In genomic region chrX:44054863-44055601, GRCh38 we compare ENCODE assay signal across 17 cellular contexts.
A peak's percentile ranks its signal among the peaks of the same experiment; 100 is the strongest.
DNase-seq lines count a peak whose midpoint lies in the region; ATAC-seq and TF ChIP-seq lines count a peak whose summit lies in the region.
"Had no signal": no experiment of that assay in that cellular context is flagged by ENCODE, and none has a peak within 500 bp of the region (broad histone marks: within the 10 kb centered on the region; RNA-seq: fewer than 3 reads in every experiment).

No MANE protein-coding gene starts in this region.

- no peaks in the 10 kb centered on the region for H3K9me3 Mint-ChIP-seq in activated T-cell treated with anti-CD3 and anti-CD28 coated beads, Interleukin-2, amount 50 U/mL, for 4 hours
- no peaks in the 10 kb centered on the region for H3K9me3 Mint-ChIP-seq in activated T-helper 17 cell treated with anti-CD3 and anti-CD28 coated beads, Interleukin-2, amount 50 U/mL, for 72 hours
- H3K9me3 Mint-ChIP-seq: HFFc6 had no signal

- H3K4me1 Mint-ChIP-seq in activated T-cell treated with anti-CD3 and anti-CD28 coated beads, Interleukin-2, amount 50 U/mL, for 4 hours (ENCODE audit: low read depth), result peaks cover 12% of the 10 kb centered on the region
- peaks cover 13% of the 10 kb centered on the region for H3K4me1 Mint-ChIP-seq in activated T-helper 17 cell treated with anti-CD3 and anti-CD28 coated beads, Interleukin-2, amount 50 U/mL, for 72 hours

- no peak overlapping the region for H3K4me3 Mint-ChIP-seq in activated T-cell treated with anti-CD3 and anti-CD28 coated beads, Interleukin-2, amount 50 U/mL, for 4 hours
- peak overlapping the region; percentile 69 for H3K4me3 Mint-ChIP-seq in activated T-helper 17 cell treated with anti-CD3 and anti-CD28 coated beads, Interleukin-2, amount 50 U/mL, for 72 hours
- H3K4me3 Mint-ChIP-seq: HFFc6 had no signal

- ATAC-seq in activated T-cell treated with anti-CD3 and anti-CD28 coated beads, Interleukin-2, amount 50 U/mL, for 4 hours, result peak; percentile 46 to 70
- ATAC-seq in activated T-helper 17 cell treated with anti-CD3 and anti-CD28 coated beads, Interleukin-2, amount 50 U/mL, for 72 hours (replicated peaks), result peak; percentile 92
- peak; percentile 68 for ATAC-seq in stimulated activated naive CD8-positive, alpha-beta T cell treated with anti-CD3 and anti-CD28 coated beads, Interleukin-15, Interleukin-2, amounts not matched to agents 100 U/mL and 50 U/mL, for 24 hours
- ATAC-seq in GM21423 (IDR thresholded peaks at IDR 0.05; ENCODE audit: unreplicated experiment), result no peak
- ATAC-seq: Right ventricle myocardium inferior had no signal

- H3K27me3 ChIP-seq in prostate gland (replicated peaks; ENCODE audit: insufficient read depth), result no peaks in the 10 kb centered on the region

- no peaks in the 10 kb centered on the region for H3K9me3 ChIP-seq in prostate gland

- no peak overlapping the region for H3K27ac ChIP-seq in prostate gland
- H3K27ac ChIP-seq: C4-2B had no signal

- no peak for DNase-seq in activated T-cell treated with anti-CD3 and anti-CD28 coated beads, Interleukin-2, amount 50 U/mL, for 4 hours
- no peak for DNase-seq in activated T-cell treated with anti-CD3 and anti-CD28 coated beads, Interleukin-2, amount 50 U/mL, for 1 hour
- peak; percentile 23 for DNase-seq in epithelial cell of esophagus (ENCODE audit: low read depth)
- DNase-seq in stimulated activated naive CD8-positive, alpha-beta T cell treated with anti-CD3 and anti-CD28 coated beads, Interleukin-15, Interleukin-2, amounts not matched to agents 100 U/mL and 50 U/mL, for 24 hours, result no peak
- DNase-seq in prostate gland (ENCODE audit: low spot score), result no peak
- no peak for DNase-seq in C1 segment of cervical spinal cord (lab: John Stamatoyannopoulos, UW)
- DNase-seq: ACHN, DMS79 treated with DMSO at 0.1 percent for 48 hours, H7, HFFc6, KG1, MV-4-11, NCI-H1694 treated with DMSO at 0.1 percent for 48 hours had no signal

- H3K27me3 Mint-ChIP-seq in activated T-cell treated with anti-CD3 and anti-CD28 coated beads, Interleukin-2, amount 50 U/mL, for 4 hours (ENCODE audit: low read depth), result no peaks in the 10 kb centered on the region
- peaks cover 4% of the 10 kb centered on the region for H3K27me3 Mint-ChIP-seq in activated T-helper 17 cell treated with anti-CD3 and anti-CD28 coated beads, Interleukin-2, amount 50 U/mL, for 72 hours

- intact Hi-C loops in prostate gland (cut with DNase I), result no loop called here

- no peak for TF ChIP-seq CTCF in epithelial cell of esophagus (IDR thresholded peaks at IDR 0.05; ENCODE audit: insufficient read depth, low read depth, low read length, missing control alignments)
- no peak for TF ChIP-seq CTCF in prostate gland (IDR thresholded peaks at IDR 0.05)

- H3K36me3 ChIP-seq in prostate gland, result no peaks in the 10 kb centered on the region

- TF ChIP-seq POLR2A in prostate gland (IDR thresholded peaks at IDR 0.05), result no peak

- H3K4me1 ChIP-seq in prostate gland (replicated peaks), result no peaks in the 10 kb centered on the region

- H3K4me3 ChIP-seq in epithelial cell of esophagus (ENCODE audit: low read length) (no peak overlapping the region), prostate gland (no peak overlapping the region)

- H3K36me3 Mint-ChIP-seq in activated T-cell treated with anti-CD3 and anti-CD28 coated beads, Interleukin-2, amount 50 U/mL, for 4 hours (ENCODE audit: insufficient read depth), result no peaks in the 10 kb centered on the region
- no peaks in the 10 kb centered on the region for H3K36me3 Mint-ChIP-seq in activated T-helper 17 cell treated with anti-CD3 and anti-CD28 coated beads, Interleukin-2, amount 50 U/mL, for 72 hours (ENCODE audit: low read depth)

- peak overlapping the region; percentile 83 for H3K27ac Mint-ChIP-seq in activated T-helper 17 cell treated with anti-CD3 and anti-CD28 coated beads, Interleukin-2, amount 50 U/mL, for 72 hours
- H3K27ac Mint-ChIP-seq: HFFc6 had no signal

- WGBS in prostate gland, result 86% methylated on average over 4 of the region's 4 CpGs
